In genomic region chr5:14510156-14510734, GRCh38 we compare ENCODE assay signal across 17 cellular contexts.
DNase-seq lines count a peak whose midpoint lies in the region; ATAC-seq lines count a peak whose summit lies in the region.
"Had no signal": no experiment of that assay in that cellular context is flagged by ENCODE, and none has a peak within 500 bp of the region (broad histone marks: within the 10 kb centered on the region; RNA-seq: fewer than 3 reads in every experiment).

No MANE protein-coding gene starts in this region.

- peaks cover 3% of the 10 kb centered on the region for H3K36me3 ChIP-seq in H7 (replicated peaks; ENCODE audit: control insufficient read depth, insufficient read depth, low read length)

- H3K4me3 ChIP-seq in H7 (ENCODE audit: insufficient read depth, low read depth, low read length) = no peak overlapping the region
- H3K4me3 ChIP-seq: lung, smooth muscle cell, thyroid gland had no signal

- DNase-seq in H7 (peak; percentile 25), NCI-H2171 treated with DMSO at 0.1 percent for 48 hours (lab: John Stamatoyannopoulos, UW) (peak; percentile 47), cerebellar cortex (ENCODE audit: low spot score) (peak; percentile 86), posterior cingulate gyrus (peak in 6 of 10 donors; percentile 46 to 91 (median 78)), foreskin melanocyte (no peak), left ventricle myocardium superior (no peak)
- no peak for DNase-seq in activated CD8-positive, alpha-beta memory T cell treated with anti-CD3 and anti-CD28 coated beads for 24 hours
- DNase-seq: activated CD4-positive, CD25-positive, alpha-beta regulatory T cell; GOT3; NCI-H2107; OCI-M1; SIG-M5; T-helper 2 cell had no signal

- no peaks in the 10 kb centered on the region for H3K27me3 ChIP-seq in H7 (ENCODE audit: control insufficient read depth, insufficient read depth, low read length)
- H3K27me3 ChIP-seq: thyroid gland had no signal

- intact Hi-C loops in posterior cingulate gyrus (cut with DNase I) (no loop called here), left ventricle myocardium superior (cut with micrococcal nuclease) (no loop called here)

- no peak for ATAC-seq in left ventricle myocardium superior
- ATAC-seq: stimulated activated effector memory CD8-positive, alpha-beta T cell treated with anti-CD3 and anti-CD28 coated beads, Interleukin-12 subunit alpha, Interleukin-12 subunit beta, amount 100 ng/mL, for 72 hours had no signal

Comparison
In these comparisons a context has a peak if more than half of its experiments do, and no peak if none do; other contexts are left out.
1. DNase-seq: peak in H7 (single experiment), NCI-H2171 treated with DMSO at 0.1 percent for 48 hours (single experiment), cerebellar cortex (single experiment) and posterior cingulate gyrus (6 of 10); none in foreskin melanocyte (single experiment), left ventricle myocardium superior (single experiment) and activated CD8-positive, alpha-beta memory T cell treated with anti-CD3 and anti-CD28 coated beads for 24 hours (single experiment).